Comparison of ENCODE assay signal across 1 cellular context in the genomic region with DNA sequence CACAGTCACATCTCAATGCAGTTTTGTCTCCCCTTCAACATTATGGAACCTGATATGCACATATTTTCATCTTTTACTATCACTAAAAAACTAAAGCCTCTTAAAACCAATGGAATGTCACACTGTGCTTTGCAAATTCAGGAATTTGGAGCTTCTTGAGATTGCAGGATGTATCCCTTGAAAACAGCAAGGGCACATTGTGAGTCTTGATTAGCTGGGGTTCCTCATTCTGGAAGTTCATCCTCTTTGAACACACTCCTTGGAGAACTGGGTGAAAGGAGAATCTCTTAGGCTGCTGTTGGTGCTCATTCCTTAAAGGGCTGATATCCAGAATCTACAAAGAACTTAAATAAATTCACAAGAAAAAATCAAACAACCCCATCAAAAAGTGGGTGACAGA.
TF ChIP-seq lines count a peak whose summit lies in the region.

No MANE protein-coding gene starts in this region.

TF ChIP-seq in H1, 55 proteins besides CTCF, POLR2A, EP300 and RAD21:
- TF ChIP-seq KDM5A (IDR thresholded peaks at IDR 0.05; ENCODE audit: low read length) (no peak), JUN (IDR thresholded peaks at IDR 0.05; ENCODE audit: low read depth, low read length) (no peak), POU5F1 (IDR thresholded peaks at IDR 0.05; ENCODE audit: low read depth, low read length) (0 out of 2 replicates have a peak, but pooled peaks have one; percentile 6), EZH2 (IDR thresholded peaks at IDR 0.05; ENCODE audit: low read depth, low read length, severe bottlenecking) (no peak), RNF2 (IDR thresholded peaks at IDR 0.05; ENCODE audit: borderline replicate concordance, low read depth, low read length, missing control alignments, poor library complexity, severe bottlenecking) (no peak), FOSL1 (IDR thresholded peaks at IDR 0.05; ENCODE audit: insufficient read depth, low read depth, low read length) (no peak), BACH1 (IDR thresholded peaks at IDR 0.05; ENCODE audit: low read length) (no peak), JUND (IDR thresholded peaks at IDR 0.05; ENCODE audit: low read length) (no peak), TAF1 (IDR thresholded peaks at IDR 0.05; ENCODE audit: low read depth, low read length) (no peak), SAP30 (IDR thresholded peaks at IDR 0.05; ENCODE audit: insufficient read depth, insufficient replicate concordance, low read length) (no peak), SP1 (IDR thresholded peaks at IDR 0.05; ENCODE audit: low read depth, low read length) (no peak), TEAD4 (IDR thresholded peaks at IDR 0.05; ENCODE audit: low read depth, low read length) (peak; percentile 50; the same call in 1 of the 2 replicates), KDM4A (IDR thresholded peaks at IDR 0.05; ENCODE audit: low read depth, low read length, severe bottlenecking) (no peak), MAFK (IDR thresholded peaks at IDR 0.05; ENCODE audit: low read depth, low read length) (no peak), TBP (IDR thresholded peaks at IDR 0.05; ENCODE audit: low read depth, low read length) (no peak)
- TF ChIP-seq, protein P1, sequence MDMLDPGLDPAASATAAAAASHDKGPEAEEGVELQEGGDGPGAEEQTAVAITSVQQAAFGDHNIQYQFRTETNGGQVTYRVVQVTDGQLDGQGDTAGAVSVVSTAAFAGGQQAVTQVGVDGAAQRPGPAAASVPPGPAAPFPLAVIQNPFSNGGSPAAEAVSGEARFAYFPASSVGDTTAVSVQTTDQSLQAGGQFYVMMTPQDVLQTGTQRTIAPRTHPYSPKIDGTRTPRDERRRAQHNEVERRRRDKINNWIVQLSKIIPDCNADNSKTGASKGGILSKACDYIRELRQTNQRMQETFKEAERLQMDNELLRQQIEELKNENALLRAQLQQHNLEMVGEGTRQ (IDR thresholded peaks at IDR 0.05; ENCODE audit: low read length) = no peak
